ENCODE assay signal across 14 cellular contexts in genomic region chr17:72463287-72464102, GRCh38.
A peak's percentile ranks its signal among the peaks of the same experiment; 100 is the strongest.
DNase-seq lines count a peak whose midpoint lies in the region; ATAC-seq and TF ChIP-seq lines count a peak whose summit lies in the region.
"Had no signal": no experiment of that assay in that cellular context is flagged by ENCODE, and none has a peak within 500 bp of the region (broad histone marks: within the 10 kb centered on the region; RNA-seq: fewer than 3 reads in every experiment).

No MANE protein-coding gene starts in this region.

- CTCF ChIA-PET in activated CD8-positive, alpha-beta memory T cell treated with anti-CD3 and anti-CD28 coated beads, Interleukin-2, amount 10 ng/mL, durations not matched to agents 7 days and 5 days (lab: Charles Lee): no interaction called here

- H3K9me3 ChIP-seq in RWPE2 (ENCODE audit: severe bottlenecking) (peaks cover 3% of the 10 kb centered on the region), mucosa of stomach (ENCODE audit: control insufficient read depth, low read length) (no peaks in the 10 kb centered on the region)

- H3K27ac ChIP-seq in RWPE2 (ENCODE audit: poor library complexity, severe bottlenecking): peak overlapping the region; percentile 98

- H3K36me3 Mint-ChIP-seq in activated CD8-positive, alpha-beta memory T cell treated with anti-CD3 and anti-CD28 coated beads, Interleukin-2, amount 10 ng/mL, durations not matched to agents 7 days and 5 days: no peaks in the 10 kb centered on the region

- no peak for TF ChIP-seq CTCF in RWPE2 (IDR thresholded peaks at IDR 0.05; ENCODE audit: poor library complexity, severe bottlenecking)

- peaks cover 6% of the 10 kb centered on the region; the same call in 1 of the 2 replicates for H3K36me3 ChIP-seq in RWPE2 (ENCODE audit: low read depth)
- H3K36me3 ChIP-seq in mucosa of stomach (ENCODE audit: control insufficient read depth, insufficient read depth, low read length): no peaks in the 10 kb centered on the region

- intact Hi-C loops in Right ventricle myocardium inferior (cut with DNase I): no loop called here

- no peaks in the 10 kb centered on the region for H3K4me1 Mint-ChIP-seq in activated CD8-positive, alpha-beta memory T cell treated with anti-CD3 and anti-CD28 coated beads, Interleukin-2, amount 10 ng/mL, durations not matched to agents 7 days and 5 days
- H3K4me1 Mint-ChIP-seq: B cell had no signal

- H3K4me1 ChIP-seq in RWPE2 (ENCODE audit: insufficient read depth, poor library complexity, severe bottlenecking): peaks cover 49% of the 10 kb centered on the region
- peaks cover 94% of the 10 kb centered on the region for H3K4me1 ChIP-seq in mucosa of stomach (ENCODE audit: control insufficient read depth, insufficient read depth, low read length)

- DNase-seq in RWPE2 (ENCODE audit: low spot score) (no peak), Right ventricle myocardium inferior (ENCODE audit: missing footprints) (no peak)
- DNase-seq in activated CD8-positive, alpha-beta memory T cell treated with anti-CD3 and anti-CD28 coated beads, Interleukin-2, amount 10 ng/mL, durations not matched to agents 7 days and 5 days: no peak
- DNase-seq: dermis blood vessel endothelial cell; NCI-H1105; NCI-H82; stimulated activated CD4-positive, alpha-beta T cell treated with anti-CD3 and anti-CD28 coated beads, Interleukin-4, amount 100 ng/mL, for 1 hour; stimulated activated naive CD4-positive, alpha-beta T cell had no signal

- H3K9ac ChIP-seq in mucosa of stomach (ENCODE audit: low read length): peak overlapping the region; percentile 78

- H3K27me3 ChIP-seq in RWPE2 (ENCODE audit: insufficient read depth, poor library complexity, severe bottlenecking) (no peaks in the 10 kb centered on the region), mucosa of stomach (ENCODE audit: control insufficient read depth, insufficient read depth, low read length) (no peaks in the 10 kb centered on the region)

- H3K4me3 ChIP-seq in RWPE2 (ENCODE audit: severe bottlenecking) (no peak overlapping the region), mucosa of stomach (ENCODE audit: low read length) (no peak overlapping the region)

- ATAC-seq in GM18520 (IDR thresholded peaks at IDR 0.05; ENCODE audit: unreplicated experiment) (peak; percentile 35), HG02610 (IDR thresholded peaks at IDR 0.05; ENCODE audit: unreplicated experiment) (peak; percentile 35), RWPE2 (ENCODE audit: low read depth) (no peak), HG02852 (IDR thresholded peaks at IDR 0.05; ENCODE audit: unreplicated experiment) (no peak), GM21717 (IDR thresholded peaks at IDR 0.05; ENCODE audit: unreplicated experiment) (no peak), Right ventricle myocardium inferior (no peak)
- ATAC-seq in activated CD8-positive, alpha-beta memory T cell treated with anti-CD3 and anti-CD28 coated beads, Interleukin-2, amount 10 ng/mL, durations not matched to agents 7 days and 5 days: no peak

- H3K27ac Mint-ChIP-seq in activated CD8-positive, alpha-beta memory T cell treated with anti-CD3 and anti-CD28 coated beads, Interleukin-2, amount 10 ng/mL, durations not matched to agents 7 days and 5 days: no peak overlapping the region
- H3K27ac Mint-ChIP-seq: B cell had no signal

- no peak overlapping the region for H3K4me3 Mint-ChIP-seq in activated CD8-positive, alpha-beta memory T cell treated with anti-CD3 and anti-CD28 coated beads, Interleukin-2, amount 10 ng/mL, durations not matched to agents 7 days and 5 days
- H3K4me3 Mint-ChIP-seq: B cell had no signal

- no peaks in the 10 kb centered on the region for H3K9me3 Mint-ChIP-seq in activated CD8-positive, alpha-beta memory T cell treated with anti-CD3 and anti-CD28 coated beads, Interleukin-2, amount 10 ng/mL, durations not matched to agents 7 days and 5 days (ENCODE audit: low read depth)

- no peaks in the 10 kb centered on the region for H3K27me3 Mint-ChIP-seq in activated CD8-positive, alpha-beta memory T cell treated with anti-CD3 and anti-CD28 coated beads, Interleukin-2, amount 10 ng/mL, durations not matched to agents 7 days and 5 days

Comparison
In these comparisons a context has a peak if more than half of its experiments do, and no peak if none do; other contexts are left out.
1. ATAC-seq: peak in GM18520 (single experiment) and HG02610 (single experiment); none in RWPE2 (single experiment), HG02852 (single experiment), GM21717 (single experiment), Right ventricle myocardium inferior (single experiment) and activated CD8-positive, alpha-beta memory T cell treated with anti-CD3 and anti-CD28 coated beads, Interleukin-2, amount 10 ng/mL, durations not matched to agents 7 days and 5 days (single experiment).